Comparison of ENCODE assay signal across 33 cellular contexts in genomic region chr2:112239862-112240261, GRCh38.
"Had no signal": no experiment of that assay in that cellular context is flagged by ENCODE, and none has a peak within 500 bp of the region (broad histone marks: within the 10 kb centered on the region; RNA-seq: fewer than 3 reads in every experiment).

No MANE protein-coding gene starts in this region.

- H3K9me3 Mint-ChIP-seq: activated CD4-positive, alpha-beta memory T cell treated with anti-CD3 and anti-CD28 coated beads, Interleukin-2, amount 10 ng/mL, durations not matched to agents 7 days and 5 days; activated naive CD8-positive, alpha-beta T cell treated with anti-CD3 and anti-CD28 coated beads, Interleukin-2, amount 50 U/mL, for 24 hours; activated T-helper 17 cell treated with anti-CD3 and anti-CD28 coated beads, Interleukin-2, amount 50 U/mL, for 72 hours; brain had no signal

- H3K4me3 Mint-ChIP-seq: activated CD4-positive, alpha-beta memory T cell treated with anti-CD3 and anti-CD28 coated beads, Interleukin-2, amount 10 ng/mL, durations not matched to agents 7 days and 5 days; activated CD8-positive, alpha-beta memory T cell treated with anti-CD3 and anti-CD28 coated beads, Interleukin-2, amount 10 ng/mL, durations not matched to agents 7 days and 5 days; activated naive CD8-positive, alpha-beta T cell; activated naive CD8-positive, alpha-beta T cell treated with anti-CD3 and anti-CD28 coated beads, Interleukin-2, amount 50 U/mL, for 24 hours; activated T-helper 17 cell treated with anti-CD3 and anti-CD28 coated beads, Interleukin-2, amount 50 U/mL, for 72 hours; brain had no signal

- H3K27me3 Mint-ChIP-seq: activated CD4-positive, alpha-beta memory T cell treated with anti-CD3 and anti-CD28 coated beads, Interleukin-2, amount 10 ng/mL, durations not matched to agents 7 days and 5 days; activated CD8-positive, alpha-beta memory T cell treated with anti-CD3 and anti-CD28 coated beads, Interleukin-2, amount 10 ng/mL, durations not matched to agents 7 days and 5 days; activated naive CD8-positive, alpha-beta T cell; activated naive CD8-positive, alpha-beta T cell treated with anti-CD3 and anti-CD28 coated beads, Interleukin-2, amount 50 U/mL, for 24 hours; activated T-helper 17 cell treated with anti-CD3 and anti-CD28 coated beads, Interleukin-2, amount 50 U/mL, for 72 hours; brain had no signal

- H3K4me1 Mint-ChIP-seq: activated CD4-positive, alpha-beta memory T cell treated with anti-CD3 and anti-CD28 coated beads, Interleukin-2, amount 10 ng/mL, durations not matched to agents 7 days and 5 days; activated T-helper 17 cell treated with anti-CD3 and anti-CD28 coated beads, Interleukin-2, amount 50 U/mL, for 72 hours had no signal

- ATAC-seq: activated CD8-positive, alpha-beta memory T cell treated with anti-CD3 and anti-CD28 coated beads, Interleukin-2, amount 10 ng/mL, durations not matched to agents 7 days and 5 days; activated naive CD8-positive, alpha-beta T cell treated with anti-CD3 and anti-CD28 coated beads, Interleukin-2, amount 50 U/mL, for 24 hours; activated T-helper 17 cell treated with anti-CD3 and anti-CD28 coated beads, Interleukin-2, amount 50 U/mL, for 72 hours; Right ventricle myocardium inferior; SK-N-SH treated with all-trans-retinoic acid at 6 μM for 48 hours had no signal

- DNase-seq: activated CD4-positive, alpha-beta memory T cell treated with anti-CD3 and anti-CD28 coated beads, Interleukin-2, amount 10 ng/mL, durations not matched to agents 7 days and 5 days; activated CD4-positive, alpha-beta T cell treated with anti-CD3 and anti-CD28 coated beads for 1 hour; activated CD4-positive, alpha-beta T cell treated with anti-CD3 and anti-CD28 coated beads for 48 hours; activated CD4-positive, CD25-positive, alpha-beta regulatory T cell; activated CD8-positive, alpha-beta memory T cell treated with anti-CD3 and anti-CD28 coated beads for 24 hours; activated CD8-positive, alpha-beta memory T cell treated with anti-CD3 and anti-CD28 coated beads, Interleukin-2, amount 10 ng/mL, durations not matched to agents 7 days and 5 days; activated CD8-positive, alpha-beta memory T cell treated with anti-CD3 and anti-CD28 coated beads, Interleukin-2, amount 50 U/mL, for 48 hours; activated effector memory CD4-positive, alpha-beta T cell treated with anti-CD3 and anti-CD28 coated beads, Interleukin-2, amount 50 U/mL, for 16 hours; activated naive CD4-positive, alpha-beta T cell treated with Interleukin-2 at 50 U/mL for 16 hours; activated naive CD8-positive, alpha-beta T cell treated with anti-CD3 and anti-CD28 coated beads, Interleukin-2, amount 50 U/mL, for 24 hours; activated T-cell treated with anti-CD3 and anti-CD28 coated beads, Interleukin-2, amount 50 U/mL, for 48 hours; anterior cingulate cortex; cerebellar nuclear complex; Kasumi-1; KG1; MG63; NCI-H1048; NCI-H1105 treated with DMSO at 0.1 percent for 48 hours; NCI-H1436; NCI-H1694; NCI-H1930; NCI-H2081 treated with DMSO at 0.1 percent for 48 hours; NCI-H345; NCI-H524 treated with DMSO at 0.1 percent for 48 hours; PC-9; SIG-M5; T1000; WERI-Rb-1 had no signal

- H3K27ac Mint-ChIP-seq: activated CD4-positive, alpha-beta memory T cell treated with anti-CD3 and anti-CD28 coated beads, Interleukin-2, amount 10 ng/mL, durations not matched to agents 7 days and 5 days; activated CD8-positive, alpha-beta memory T cell treated with anti-CD3 and anti-CD28 coated beads, Interleukin-2, amount 10 ng/mL, durations not matched to agents 7 days and 5 days; activated naive CD8-positive, alpha-beta T cell; activated naive CD8-positive, alpha-beta T cell treated with anti-CD3 and anti-CD28 coated beads, Interleukin-2, amount 50 U/mL, for 24 hours; activated T-helper 17 cell treated with anti-CD3 and anti-CD28 coated beads, Interleukin-2, amount 50 U/mL, for 72 hours; brain had no signal
